1 cellular context compared by ENCODE assay signal in genomic region chr4:7307391-7308099, GRCh38.
TF ChIP-seq lines count a peak whose summit lies in the region.

No MANE protein-coding gene starts in this region.

TF ChIP-seq in GM23338, 12 proteins besides CTCF, POLR2A, EP300 and RAD21 (continued from another document):
- TF ChIP-seq ZNF114 (CRISPR knock-in tag; IDR thresholded peaks at IDR 0.05) (no peak), CREB1 (CRISPR knock-in tag; IDR thresholded peaks at IDR 0.05; ENCODE audit: low read depth) (no peak), ZNF462 (CRISPR knock-in tag; IDR thresholded peaks at IDR 0.05) (no peak), STAT1 (IDR thresholded peaks at IDR 0.05; ENCODE audit: unreplicated experiment) (no peak), EZH2 (IDR thresholded peaks at IDR 0.05; ENCODE audit: low read depth, unreplicated experiment) (no peak), EZH2phosphoT487 (IDR thresholded peaks at IDR 0.05; ENCODE audit: unreplicated experiment) (no peak), POLR2AphosphoS5 (IDR thresholded peaks at IDR 0.05; ENCODE audit: low read depth) (no peak), NANOG (IDR thresholded peaks at IDR 0.05; ENCODE audit: borderline replicate concordance) (no peak)
- TF ChIP-seq, protein P1, sequence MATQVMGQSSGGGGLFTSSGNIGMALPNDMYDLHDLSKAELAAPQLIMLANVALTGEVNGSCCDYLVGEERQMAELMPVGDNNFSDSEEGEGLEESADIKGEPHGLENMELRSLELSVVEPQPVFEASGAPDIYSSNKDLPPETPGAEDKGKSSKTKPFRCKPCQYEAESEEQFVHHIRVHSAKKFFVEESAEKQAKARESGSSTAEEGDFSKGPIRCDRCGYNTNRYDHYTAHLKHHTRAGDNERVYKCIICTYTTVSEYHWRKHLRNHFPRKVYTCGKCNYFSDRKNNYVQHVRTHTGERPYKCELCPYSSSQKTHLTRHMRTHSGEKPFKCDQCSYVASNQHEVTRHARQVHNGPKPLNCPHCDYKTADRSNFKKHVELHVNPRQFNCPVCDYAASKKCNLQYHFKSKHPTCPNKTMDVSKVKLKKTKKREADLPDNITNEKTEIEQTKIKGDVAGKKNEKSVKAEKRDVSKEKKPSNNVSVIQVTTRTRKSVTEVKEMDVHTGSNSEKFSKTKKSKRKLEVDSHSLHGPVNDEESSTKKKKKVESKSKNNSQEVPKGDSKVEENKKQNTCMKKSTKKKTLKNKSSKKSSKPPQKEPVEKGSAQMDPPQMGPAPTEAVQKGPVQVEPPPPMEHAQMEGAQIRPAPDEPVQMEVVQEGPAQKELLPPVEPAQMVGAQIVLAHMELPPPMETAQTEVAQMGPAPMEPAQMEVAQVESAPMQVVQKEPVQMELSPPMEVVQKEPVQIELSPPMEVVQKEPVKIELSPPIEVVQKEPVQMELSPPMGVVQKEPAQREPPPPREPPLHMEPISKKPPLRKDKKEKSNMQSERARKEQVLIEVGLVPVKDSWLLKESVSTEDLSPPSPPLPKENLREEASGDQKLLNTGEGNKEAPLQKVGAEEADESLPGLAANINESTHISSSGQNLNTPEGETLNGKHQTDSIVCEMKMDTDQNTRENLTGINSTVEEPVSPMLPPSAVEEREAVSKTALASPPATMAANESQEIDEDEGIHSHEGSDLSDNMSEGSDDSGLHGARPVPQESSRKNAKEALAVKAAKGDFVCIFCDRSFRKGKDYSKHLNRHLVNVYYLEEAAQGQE (IDR thresholded peaks at IDR 0.05; ENCODE audit: unreplicated experiment) = no peak
